12 cellular contexts compared by ENCODE assay signal in genomic region chr12:1496162-1496925, GRCh38.
DNase-seq lines count a peak whose midpoint lies in the region; ATAC-seq and TF ChIP-seq lines count a peak whose summit lies in the region.
"Had no signal": no experiment of that assay in that cellular context is flagged by ENCODE, and none has a peak within 500 bp of the region (broad histone marks: within the 10 kb centered on the region; RNA-seq: fewer than 3 reads in every experiment).

No MANE protein-coding gene starts in this region.

- H3K4me3 ChIP-seq in AG10803 (ENCODE audit: low read length): peak overlapping the region; percentile 43
- H3K4me3 ChIP-seq: BLaER1, smooth muscle cell had no signal

- peak; percentile 89 for DNase-seq in AG10803 (ENCODE audit: low read depth)
- peak; percentile 11 for DNase-seq in SHP77 treated with DMSO at 0.1 percent for 48 hours (lab: John Stamatoyannopoulos, UW)
- DNase-seq in fibroblast of gingiva (ENCODE audit: low read depth): peak; percentile 76
- DNase-seq in omental fat pad (ENCODE audit: low spot score): no peak
- DNase-seq in Ammon's horn (ENCODE audit: low spot score): no peak
- DNase-seq: activated CD4-positive, alpha-beta T cell treated with anti-CD3 and anti-CD28 coated beads for 4 hours; activated naive CD4-positive, alpha-beta T cell treated with Interleukin-2 at 50 U/mL for 16 hours had no signal

- ATAC-seq in omental fat pad (ENCODE audit: low FRiP score) (peak; percentile 29), GM18520 (IDR thresholded peaks at IDR 0.05; ENCODE audit: unreplicated experiment) (no peak), GM19324 (IDR thresholded peaks at IDR 0.05; ENCODE audit: low FRiP score, unreplicated experiment) (no peak), GM21367 (IDR thresholded peaks at IDR 0.05; ENCODE audit: unreplicated experiment) (no peak)

- TF ChIP-seq CTCF in AG10803 (conservative IDR thresholded peaks at IDR 0.05; ENCODE audit: low read length) (no peak), omental fat pad (IDR thresholded peaks at IDR 0.05) (no peak)

Comparison
In these comparisons a context has a peak if more than half of its experiments do, and no peak if none do; other contexts are left out.
1. DNase-seq: peak in AG10803 (single experiment), SHP77 treated with DMSO at 0.1 percent for 48 hours (single experiment) and fibroblast of gingiva (single experiment); none in omental fat pad (single experiment) and Ammon's horn (single experiment).